ENCODE assay signal across 23 cellular contexts in genomic region chr11:134663506-134664313, GRCh38.
A peak's percentile ranks its signal among the peaks of the same experiment; 100 is the strongest.
DNase-seq lines count a peak whose midpoint lies in the region; ATAC-seq, FAIRE-seq and TF ChIP-seq lines count a peak whose summit lies in the region.
"Had no signal": no experiment of that assay in that cellular context is flagged by ENCODE, and none has a peak within 500 bp of the region (broad histone marks: within the 10 kb centered on the region; RNA-seq: fewer than 3 reads in every experiment).

No MANE protein-coding gene starts in this region.

- ATAC-seq in DND-41 (ENCODE audit: insufficient read depth, low read depth): no peak
- ATAC-seq: CD8-positive, alpha-beta T cell; GM23338; HCT116 had no signal

- H3K9me3 ChIP-seq in DND-41 (ENCODE audit: insufficient read depth, low read length, severe bottlenecking) (peaks cover 26% of the 10 kb centered on the region), osteoblast (ENCODE audit: low read depth, low read length) (peaks cover 2% of the 10 kb centered on the region), prostate gland (no peaks in the 10 kb centered on the region)
- H3K9me3 ChIP-seq: MG63 had no signal

- no peaks in the 10 kb centered on the region for H3K27me3 ChIP-seq in DND-41 (ENCODE audit: insufficient read depth, low read length, poor library complexity)
- H3K27me3 ChIP-seq in osteoblast (ENCODE audit: insufficient read depth, low read length): no peaks in the 10 kb centered on the region
- H3K27me3 ChIP-seq in prostate gland (replicated peaks; ENCODE audit: insufficient read depth): no peaks in the 10 kb centered on the region
- H3K27me3 ChIP-seq: BLaER1, MG63 had no signal

- H3K79me2 ChIP-seq in DND-41 (ENCODE audit: insufficient read depth, low read length) (no peaks in the 10 kb centered on the region), osteoblast (ENCODE audit: insufficient read depth, low read length) (no peaks in the 10 kb centered on the region)

- H3K36me3 ChIP-seq in DND-41 (ENCODE audit: insufficient read depth, low read length) (no peaks in the 10 kb centered on the region), osteoblast (ENCODE audit: insufficient read depth, low read length) (no peaks in the 10 kb centered on the region), prostate gland (no peaks in the 10 kb centered on the region)
- H3K36me3 ChIP-seq: BLaER1, MG63 had no signal

- FAIRE-seq in RCC 7860 (lab: Jason Lieb, UNC): no peak
- FAIRE-seq: G401.6, GM12892 had no signal

- no peak for TF ChIP-seq POLR2A in prostate gland (IDR thresholded peaks at IDR 0.05)

- WGBS in prostate gland: 85% methylated on average over 11 of the region's 11 CpGs

- DNase-seq in D341Med (ENCODE audit: low spot score): peak; percentile 6
- DNase-seq in DND-41: peak; percentile 2
- peak; percentile 59 for DNase-seq in coronary artery (ENCODE audit: low spot score)
- peak; percentile 67 for DNase-seq in osteoblast (ENCODE audit: insufficient read length, low spot score, missing footprints)
- no peak for DNase-seq in RCC 7860 (ENCODE audit: low spot score)
- DNase-seq in stimulated activated CD4-positive, alpha-beta T cell treated with anti-CD3 and anti-CD28 coated beads, Interleukin-4, amount 100 ng/mL, for 1 hour: no peak
- no peak for DNase-seq in epidermal melanocyte (ENCODE audit: insufficient read length, low spot score)
- DNase-seq in prostate gland (ENCODE audit: low spot score): no peak
- DNase-seq: DMS153, MG63, NCI-H1048, NCI-H1417 treated with DMSO at 0.1 percent for 48 hours, NCI-H187 treated with DMSO at 0.1 percent for 48 hours, NCI-H2107, NCI-H446 treated with DMSO at 0.1 percent for 48 hours, NCI-H526 treated with DMSO at 0.1 percent for 48 hours, Right ventricle myocardium superior had no signal

- intact Hi-C loops in prostate gland (cut with DNase I): no loop called here

- H3K27ac ChIP-seq in DND-41 (ENCODE audit: low read length) (peak overlapping the region; percentile 21; the same call in 1 of the 2 replicates), coronary artery (no peak overlapping the region), osteoblast (ENCODE audit: low read depth, low read length) (no peak overlapping the region), prostate gland (no peak overlapping the region)
- H3K27ac ChIP-seq: BLaER1 had no signal

- TF ChIP-seq CTCF in DND-41 (IDR thresholded peaks at IDR 0.05; ENCODE audit: borderline replicate concordance, extremely low read depth, low read length, poor library complexity, severe bottlenecking) (no peak), coronary artery (IDR thresholded peaks at IDR 0.05) (no peak), osteoblast (IDR thresholded peaks at IDR 0.05; ENCODE audit: extremely low read depth, low read depth, low read length) (no peak), prostate gland (IDR thresholded peaks at IDR 0.05) (no peak)

- H3K4me1 ChIP-seq in DND-41 (ENCODE audit: insufficient read depth, low read length) (peaks cover 32% of the 10 kb centered on the region), osteoblast (ENCODE audit: insufficient read depth, low read length) (no peaks in the 10 kb centered on the region), prostate gland (replicated peaks) (no peaks in the 10 kb centered on the region)
- H3K4me1 ChIP-seq: BLaER1 had no signal

- H4K20me1 ChIP-seq in DND-41 (ENCODE audit: insufficient read depth, low read length) (no peaks in the 10 kb centered on the region), osteoblast (ENCODE audit: insufficient read depth, low read length) (no peaks in the 10 kb centered on the region)
- H4K20me1 ChIP-seq: BLaER1 had no signal

- H3K4me3 ChIP-seq in DND-41 (ENCODE audit: low read depth in 1 of 2, low read length in 2 of 2) (no peak overlapping the region), coronary artery (no peak overlapping the region), osteoblast (ENCODE audit: insufficient read depth, low read length) (no peak overlapping the region), prostate gland (no peak overlapping the region)
- H3K4me3 ChIP-seq: BLaER1, GM23338, MG63 had no signal

- H3K4me2 ChIP-seq in DND-41 (ENCODE audit: insufficient read depth, low read length) (no peak overlapping the region), osteoblast (ENCODE audit: insufficient read depth, low read length) (no peak overlapping the region)
- H3K4me2 ChIP-seq: BLaER1, GM23338 had no signal

- H2AFZ ChIP-seq in DND-41 (ENCODE audit: low read depth, low read length) (no peak overlapping the region), osteoblast (ENCODE audit: low read length) (no peak overlapping the region)
- H2AFZ ChIP-seq: GM23338 had no signal

- no peak overlapping the region for H3K9ac ChIP-seq in DND-41 (ENCODE audit: low read depth, low read length)
- H3K9ac ChIP-seq: BLaER1 had no signal

Comparison
In these comparisons a context has a peak if more than half of its experiments do, and no peak if none do; other contexts are left out.
1. DNase-seq: peak in D341Med (single experiment), DND-41 (single experiment), coronary artery (single experiment) and osteoblast (single experiment); none in RCC 7860 (single experiment), stimulated activated CD4-positive, alpha-beta T cell treated with anti-CD3 and anti-CD28 coated beads, Interleukin-4, amount 100 ng/mL, for 1 hour (single experiment), epidermal melanocyte (single experiment) and prostate gland (single experiment).